ENCODE assay signal across 9 cellular contexts in the genomic region with DNA sequence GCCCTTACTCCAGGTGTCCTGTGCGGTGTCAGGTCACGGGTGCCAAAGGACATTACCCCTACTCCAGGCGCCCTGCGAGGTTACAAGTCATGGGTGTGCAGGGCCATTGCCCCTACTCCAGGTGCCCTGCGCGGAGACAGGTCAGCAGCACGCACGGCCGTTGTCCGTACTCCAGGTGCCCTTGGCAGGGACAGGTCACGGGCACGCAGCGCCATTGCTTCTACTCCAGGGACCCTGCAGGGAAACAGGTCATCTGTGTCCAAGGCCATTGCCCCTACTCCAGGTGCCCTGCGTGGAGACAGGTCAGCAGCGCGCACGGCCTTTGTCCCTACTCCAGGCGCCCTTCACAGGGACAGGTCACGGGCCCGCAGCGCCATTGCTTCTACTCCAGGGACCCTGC. TPM values are rescaled to one million over a fixed set of nuclear protein-coding genes. Genes with fewer than 3 reads are reported as not detected.
"Had no signal": no experiment of that assay in that cellular context is flagged by ENCODE, and none has a peak within 500 bp of the region (broad histone marks: within the 10 kb centered on the region; RNA-seq: fewer than 3 reads in every experiment).

No MANE protein-coding gene starts in this region.

RNA-seq across cellular contexts. Expression of a gene that starts 49.0 kb away (rescaled TPM):
- total RNA-seq: LHCN-M2, MCF 10A, NCI-H460, OCI-LY7, PC-9, Right ventricle myocardium inferior, RPMI7951, SJSA1 had no signal
- polyA plus RNA-seq: SK-N-SH had no signal
